In the genomic region with DNA sequence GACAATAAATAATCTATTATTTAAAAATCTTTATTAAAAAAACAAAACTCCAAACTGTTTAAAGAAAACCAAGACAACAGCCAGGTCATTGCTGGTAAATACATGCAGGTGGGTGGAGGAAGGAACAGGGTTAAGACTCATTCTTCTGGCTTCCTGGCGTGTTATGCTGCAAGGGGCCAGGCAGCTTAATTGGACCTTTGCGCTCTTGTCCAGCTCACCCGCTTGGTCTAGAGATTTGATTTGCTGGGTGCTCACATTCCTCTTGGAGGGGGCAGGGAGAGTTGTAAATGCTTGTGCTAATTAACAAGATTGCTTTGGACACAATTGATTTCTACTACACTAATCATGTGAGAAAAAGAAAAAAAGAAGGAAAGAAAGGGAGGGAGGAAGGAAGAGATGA, we compare ENCODE assay signal across 23 cellular contexts. TPM values are rescaled to one million over a fixed set of nuclear protein-coding genes. Genes with fewer than 3 reads are reported as not detected.
A peak's percentile ranks its signal among the peaks of the same experiment; 100 is the strongest.
DNase-seq lines count a peak whose midpoint lies in the region; ATAC-seq, FAIRE-seq and TF ChIP-seq lines count a peak whose summit lies in the region.
"Had no signal": no experiment of that assay in that cellular context is flagged by ENCODE, and none has a peak within 500 bp of the region (broad histone marks: within the 10 kb centered on the region; RNA-seq: fewer than 3 reads in every experiment).

No MANE protein-coding gene starts in this region.

- ATAC-seq in T-helper 17 cell = no peak
- no peak for ATAC-seq in HG03108 (IDR thresholded peaks at IDR 0.05; ENCODE audit: unreplicated experiment)
- no peak for ATAC-seq in GM19395 (IDR thresholded peaks at IDR 0.05; ENCODE audit: unreplicated experiment)
- ATAC-seq: CD8-positive, alpha-beta T cell; HepG2 had no signal

- H3K27ac Mint-ChIP-seq in T-helper 17 cell (peak overlapping the region; percentile 39), neural crest cell (ENCODE audit: unreplicated experiment) (peak overlapping the region; percentile 88)
- H3K27ac Mint-ChIP-seq: CD8-positive, alpha-beta T cell; IgD-negative memory B cell had no signal

- intact Hi-C loops in kidney (cut with DNase I) = no loop called here

- H3K9me3 ChIP-seq in T-helper 17 cell (ENCODE audit: control insufficient read depth, low read length, poor library complexity, severe bottlenecking) (no peaks in the 10 kb centered on the region), kidney (ENCODE audit: control insufficient read depth in 1 of 2, low read length in 2 of 2) (no peaks in the 10 kb centered on the region)
- H3K9me3 ChIP-seq: BLaER1 had no signal

- H3K4me3 Mint-ChIP-seq in T-helper 17 cell = no peak overlapping the region
- H3K4me3 Mint-ChIP-seq in neural crest cell = no peak overlapping the region
- H3K4me3 Mint-ChIP-seq: CD8-positive, alpha-beta T cell; IgD-negative memory B cell had no signal

- H3K36me3 ChIP-seq in kidney (ENCODE audit: control insufficient read depth in 1 of 2, insufficient read depth in 2 of 2, low read length in 2 of 2) = peaks cover 16 to 21% of the 10 kb centered on the region in 2 donors

- H3K4me1 ChIP-seq in kidney (ENCODE audit: control insufficient read depth in 1 of 2, insufficient read depth in 1 of 2, low read depth in 1 of 2, low read length in 2 of 2) = peaks cover 6% of the 10 kb centered on the region in 2 donors

- H3K4me1 Mint-ChIP-seq in T-helper 17 cell (peaks cover 4% of the 10 kb centered on the region), neural crest cell (no peaks in the 10 kb centered on the region)
- H3K4me1 Mint-ChIP-seq: IgD-negative memory B cell had no signal

- H3K27ac ChIP-seq in kidney (ENCODE audit: low read depth in 2 of 2, low read length in 2 of 2) = no peak overlapping the region
- H3K27ac ChIP-seq: BLaER1, GM23248 had no signal

- no peaks in the 10 kb centered on the region for H3K9me3 Mint-ChIP-seq in neural crest cell
- H3K9me3 Mint-ChIP-seq: CD8-positive, alpha-beta T cell; IgD-negative memory B cell had no signal

- FAIRE-seq in kidney (lab: Jason Lieb, UNC) = peak; percentile 15
- FAIRE-seq: GM12891, GM19239, H54, HepG2 had no signal

- DNase-seq in T-helper 17 cell = no peak
- peak; percentile 85 for DNase-seq in dermis blood vessel endothelial cell
- no peak for DNase-seq in kidney
- DNase-seq in neural crest cell (ENCODE audit: low read depth, low spot score) = no peak
- no peak for DNase-seq in hypothalamus (lab: John Stamatoyannopoulos, UW)
- DNase-seq in SK-N-DZ (ENCODE audit: low spot score) = no peak
- DNase-seq: 8988T; CD8-positive, alpha-beta T cell; COR-L47; DMS 273 treated with DMSO at 0.1 percent for 48 hours; DMS53; DND-41; EL; GM23248; HCEC 1CT had no signal

- no peak overlapping the region for H3K4me3 ChIP-seq in kidney (ENCODE audit: low read length in 2 of 2)
- H3K4me3 ChIP-seq: BLaER1, GM23248 had no signal

- H3K27me3 Mint-ChIP-seq in T-helper 17 cell (no peaks in the 10 kb centered on the region), neural crest cell (ENCODE audit: low read depth) (no peaks in the 10 kb centered on the region)
- H3K27me3 Mint-ChIP-seq: IgD-negative memory B cell had no signal

- H3K36me3 Mint-ChIP-seq in T-helper 17 cell (ENCODE audit: low read depth) = peaks cover 3% of the 10 kb centered on the region
- H3K36me3 Mint-ChIP-seq in neural crest cell (ENCODE audit: low read depth) = peaks cover 6% of the 10 kb centered on the region

- TF ChIP-seq CTCF in kidney (IDR thresholded peaks at IDR 0.05; ENCODE audit: borderline replicate concordance, extremely low read depth, insufficient read depth) (no peak), neural crest cell (conservative IDR thresholded peaks at IDR 0.05) (no peak)

- H3K9ac ChIP-seq in kidney (ENCODE audit: low read length in 2 of 2) = no peak overlapping the region
- H3K9ac ChIP-seq: BLaER1, GM23248 had no signal

RNA-seq across cellular contexts. Expression of gene CEP104, which starts 10.5 kb away (rescaled TPM):
- total RNA-seq in T-helper 17 cell = 10 to 100 TPM; 33.0 to 34.6 TPM
- total RNA-seq in dermis blood vessel endothelial cell = 23.8 and 38.9 TPM in 2 replicates
- total RNA-seq in kidney = 51.2 TPM
- polyA plus RNA-seq in kidney (ENCODE audit: insufficient read depth, low read depth, low replicate concordance) = 11.1 TPM
- total RNA-seq in neural crest cell = 36.2 and 37.3 TPM in 2 replicates
- polyA plus RNA-seq in SK-N-DZ (2014; cell fraction: cytosol; rRNA removed) = 12.4 and 21.0 TPM in 2 replicates
- polyA plus RNA-seq in SK-N-DZ (2014; cell fraction: nucleus; rRNA removed) = 11.6 and 44.0 TPM in 2 replicates

RNA-seq across cellular contexts. Expression of gene DFFB, which starts 10.8 kb away (rescaled TPM):
- total RNA-seq in T-helper 17 cell = 10 to 100 TPM; 14.9 to 15.3 TPM
- 13.7 and 14.8 TPM in 2 replicates for total RNA-seq in dermis blood vessel endothelial cell
- total RNA-seq in kidney = 8.2 TPM
- 5.6 TPM for polyA plus RNA-seq in kidney (ENCODE audit: insufficient read depth, low read depth, low replicate concordance)
- total RNA-seq in neural crest cell = 11.3 and 13.1 TPM in 2 replicates
- 8.6 and 9.7 TPM in 2 replicates for polyA plus RNA-seq in SK-N-DZ (2014; cell fraction: cytosol; rRNA removed)
- 6.7 and 12.9 TPM in 2 replicates for polyA plus RNA-seq in SK-N-DZ (2014; cell fraction: nucleus; rRNA removed)

RNA-seq across cellular contexts. Expression of gene LRRC47, which starts 50.2 kb away (rescaled TPM):
- 10 to 100 TPM; 35.1 to 37.9 TPM for total RNA-seq in T-helper 17 cell
- total RNA-seq in dermis blood vessel endothelial cell = 42.2 and 50.9 TPM in 2 replicates
- total RNA-seq in kidney = 42.4 TPM
- 28.8 TPM for polyA plus RNA-seq in kidney (ENCODE audit: insufficient read depth, low read depth, low replicate concordance)
- 57.9 and 59.6 TPM in 2 replicates for total RNA-seq in neural crest cell
- 30.8 and 36.4 TPM in 2 replicates for polyA plus RNA-seq in SK-N-DZ (2014; cell fraction: cytosol; rRNA removed)
- 21.3 and 31.7 TPM in 2 replicates for polyA plus RNA-seq in SK-N-DZ (2014; cell fraction: nucleus; rRNA removed)

RNA-seq across cellular contexts. Expression of gene C1orf174, which starts 53.6 kb away (rescaled TPM):
- total RNA-seq in T-helper 17 cell (10 to 100 TPM; 13.5 to 16.4 TPM), dermis blood vessel endothelial cell (28.8 and 38.1 TPM in 2 replicates), kidney (16.8 TPM), neural crest cell (36.8 and 39.6 TPM in 2 replicates)
- 15.9 TPM for polyA plus RNA-seq in kidney (ENCODE audit: insufficient read depth, low read depth, low replicate concordance)
- polyA plus RNA-seq in SK-N-DZ (2014; cell fraction: cytosol; rRNA removed) = 15.3 TPM in 2 replicates
- 13.4 and 26.5 TPM in 2 replicates for polyA plus RNA-seq in SK-N-DZ (2014; cell fraction: nucleus; rRNA removed)
